ENCODE assay signal across 27 cellular contexts in genomic region chr22:16608931-16609330, GRCh38. TPM values are rescaled to one million over a fixed set of nuclear protein-coding genes. Genes with fewer than 3 reads are reported as not detected.
DNase-seq lines count a peak whose midpoint lies in the region; ATAC-seq and TF ChIP-seq lines count a peak whose summit lies in the region.
"Had no signal": no experiment of that assay in that cellular context is flagged by ENCODE, and none has a peak within 500 bp of the region (broad histone marks: within the 10 kb centered on the region; RNA-seq: fewer than 3 reads in every experiment).

No MANE protein-coding gene starts in this region.

- H3K27ac ChIP-seq in GM23338 (ENCODE audit: low read depth) (no peak overlapping the region), left ventricle myocardium inferior (replicated peaks) (no peak overlapping the region)
- no peak overlapping the region for H3K27ac ChIP-seq in naive thymus-derived CD4-positive, alpha-beta T cell (ENCODE audit: low read depth, low read length)
- H3K27ac ChIP-seq: spleen, uterus had no signal

- POLR2A ChIA-PET in MCF 10A (lab: Yijun Ruan, JAX), result no interaction called here
- POLR2A ChIA-PET in HEK293T (lab: Yijun Ruan, JAX), result no interaction called here
- POLR2A ChIA-PET in naive thymus-derived CD4-positive, alpha-beta T cell (lab: Charles Lee), result no interaction called here

- H3K27ac Mint-ChIP-seq in GM23338 (no peak overlapping the region), MCF 10A (ENCODE audit: low read depth, unreplicated experiment) (peak overlapping the region; percentile 39)
- H3K27ac Mint-ChIP-seq in naive thymus-derived CD4-positive, alpha-beta T cell, result no peak overlapping the region
- H3K27ac Mint-ChIP-seq: activated CD4-positive, alpha-beta memory T cell treated with anti-CD3 and anti-CD28 coated beads for 36 hours; activated naive CD4-positive, alpha-beta T cell treated with anti-CD3 and anti-CD28 coated beads, Interleukin-2, amount 50 U/mL, for 24 hours; CD8-positive, alpha-beta memory T cell; nephron progenitor cell had no signal

- H3K27me3 Mint-ChIP-seq in GM23338 (ENCODE audit: insufficient read depth, low read depth, poor library complexity) (peaks cover 14% of the 10 kb centered on the region), MCF 10A (ENCODE audit: insufficient read depth, unreplicated experiment) (no peaks in the 10 kb centered on the region)
- H3K27me3 Mint-ChIP-seq in naive thymus-derived CD4-positive, alpha-beta T cell, result peaks cover 23 to 64% (median 51%) of the 10 kb centered on the region in 5 donors

- peaks cover 60% of the 10 kb centered on the region for H3K27me3 ChIP-seq in GM23338 (ENCODE audit: insufficient read depth)
- peaks cover 84% of the 10 kb centered on the region for H3K27me3 ChIP-seq in left ventricle myocardium inferior (ENCODE audit: low read depth)
- H3K27me3 ChIP-seq in naive thymus-derived CD4-positive, alpha-beta T cell (ENCODE audit: control insufficient read depth in 2 of 2, insufficient read depth in 2 of 2, low read length in 2 of 2), result no peaks in the 10 kb centered on the region

- no peaks in the 10 kb centered on the region for H3K9me3 ChIP-seq in left ventricle myocardium inferior (replicated peaks)
- no peaks in the 10 kb centered on the region for H3K9me3 ChIP-seq in naive thymus-derived CD4-positive, alpha-beta T cell (ENCODE audit: control insufficient read depth in 2 of 3, low read length in 3 of 3)
- H3K9me3 ChIP-seq: uterus had no signal

- DNase-seq in GM23338 (ENCODE audit: low spot score) (peak; percentile 17), MCF 10A (ENCODE audit: unreplicated experiment) (peak; percentile 30), left ventricle myocardium inferior (no peak), sciatic nerve (ENCODE audit: low spot score) (no peak), HEK293T (ENCODE audit: extremely low spot score) (no peak), NOMO-1 treated with dmso at 0.1 percent for 144 hours (lab: John Stamatoyannopoulos, UW; ENCODE audit: unreplicated experiment) (no peak)
- no peak for DNase-seq in naive thymus-derived CD4-positive, alpha-beta T cell
- DNase-seq: ACHN; activated CD4-positive, alpha-beta memory T cell treated with anti-CD3 and anti-CD28 coated beads for 36 hours; activated CD4-positive, alpha-beta T cell treated with anti-CD3 and anti-CD28 coated beads for 1 hour; CD8-positive, alpha-beta memory T cell; kidney; NCI-H146; NCI-H226; NCI-H748 treated with DMSO at 0.1 percent for 48 hours; nephron progenitor cell; spleen; stimulated activated CD4-positive, alpha-beta T cell treated with anti-CD3 and anti-CD28 coated beads, Interleukin-2, amount 100 ng/mL, for 24 hours; stimulated activated naive CD8-positive, alpha-beta T cell treated with anti-CD3 and anti-CD28 coated beads, Interleukin-15, Interleukin-2, amounts not matched to agents 100 U/mL and 50 U/mL, for 24 hours; uterus had no signal

- no peaks in the 10 kb centered on the region for H3F3A ChIP-seq in GM23338 (replicated peaks; ENCODE audit: low read depth)

- H3K4me2 ChIP-seq in GM23338, result peak overlapping the region; percentile 62

- H3K9me2 ChIP-seq in GM23338 (ENCODE audit: insufficient read depth), result no peaks in the 10 kb centered on the region

- peaks cover 81% of the 10 kb centered on the region for H3K9me3 Mint-ChIP-seq in GM23338
- peaks cover 15% of the 10 kb centered on the region for H3K9me3 Mint-ChIP-seq in MCF 10A (ENCODE audit: unreplicated experiment)
- H3K9me3 Mint-ChIP-seq in naive thymus-derived CD4-positive, alpha-beta T cell, result peaks cover 0 to 9% (median 0%) of the 10 kb centered on the region in 11 donors
- H3K9me3 Mint-ChIP-seq: activated CD4-positive, alpha-beta memory T cell treated with anti-CD3 and anti-CD28 coated beads for 36 hours; activated naive CD4-positive, alpha-beta T cell treated with anti-CD3 and anti-CD28 coated beads, Interleukin-2, amount 50 U/mL, for 24 hours had no signal

- no TSS peak for BruUV-seq in MCF 10A (replicated peaks; lab: Mats Ljungman, UMichigan)

- no peaks in the 10 kb centered on the region for H4K20me1 ChIP-seq in GM23338 (replicated peaks; ENCODE audit: insufficient read depth)

- ATAC-seq in GM23338, result peak; percentile 39; the same call in 2 of the 3 replicates
- peak; percentile 64 for ATAC-seq in sciatic nerve
- ATAC-seq in naive thymus-derived CD4-positive, alpha-beta T cell, result no peak
- ATAC-seq: stimulated activated naive CD8-positive, alpha-beta T cell treated with anti-CD3 and anti-CD28 coated beads, Interleukin-15, Interleukin-2, amounts not matched to agents 100 U/mL and 50 U/mL, for 24 hours had no signal

- CTCF ChIA-PET in MCF 10A (lab: Yijun Ruan, JAX), result no interaction called here
- CTCF ChIA-PET in HEK293T (lab: Yijun Ruan, JAX), result no interaction called here
- CTCF ChIA-PET in naive thymus-derived CD4-positive, alpha-beta T cell (lab: Charles Lee), result no interaction called here

- H3K4me3 Mint-ChIP-seq in GM23338 (no peak overlapping the region), MCF 10A (ENCODE audit: unreplicated experiment) (peak overlapping the region; percentile 69)
- H3K4me3 Mint-ChIP-seq in naive thymus-derived CD4-positive, alpha-beta T cell, result peak overlapping the region in 1 of 10 donors; percentile 61
- H3K4me3 Mint-ChIP-seq: activated CD4-positive, alpha-beta memory T cell treated with anti-CD3 and anti-CD28 coated beads for 36 hours; activated naive CD4-positive, alpha-beta T cell treated with anti-CD3 and anti-CD28 coated beads, Interleukin-2, amount 50 U/mL, for 24 hours; CD8-positive, alpha-beta memory T cell; nephron progenitor cell had no signal

- no peak overlapping the region for H2AFZ ChIP-seq in GM23338

- no peaks in the 10 kb centered on the region for H3K36me3 ChIP-seq in GM23338 (ENCODE audit: insufficient read depth)
- H3K36me3 ChIP-seq in left ventricle myocardium inferior, result no peaks in the 10 kb centered on the region
- no peaks in the 10 kb centered on the region for H3K36me3 ChIP-seq in naive thymus-derived CD4-positive, alpha-beta T cell (ENCODE audit: control insufficient read depth in 2 of 3, insufficient read depth in 3 of 3, low read length in 3 of 3)
- H3K36me3 ChIP-seq: spleen, uterus had no signal

- no peaks in the 10 kb centered on the region for H3K79me2 ChIP-seq in GM23338 (replicated peaks; ENCODE audit: insufficient read depth)

- H3K36me3 Mint-ChIP-seq in GM23338 (ENCODE audit: low read depth) (peaks cover 32% of the 10 kb centered on the region), MCF 10A (ENCODE audit: insufficient read depth, unreplicated experiment) (peaks cover 13% of the 10 kb centered on the region)
- peaks cover 0 to 8% (median 4%) of the 10 kb centered on the region in 5 donors for H3K36me3 Mint-ChIP-seq in naive thymus-derived CD4-positive, alpha-beta T cell
- H3K36me3 Mint-ChIP-seq: activated naive CD4-positive, alpha-beta T cell treated with anti-CD3 and anti-CD28 coated beads, Interleukin-2, amount 50 U/mL, for 24 hours; CD8-positive, alpha-beta memory T cell had no signal

- intact Hi-C loops in MCF 10A (cut with micrococcal nuclease), result no loop called here
- intact Hi-C loops in left ventricle myocardium inferior (cut with micrococcal nuclease), result no loop called here
- intact Hi-C loops in sciatic nerve (cut with DNase I), result no loop called here
- intact Hi-C loops in naive thymus-derived CD4-positive, alpha-beta T cell (cut with micrococcal nuclease), result no loop called here

- TF ChIP-seq CTCF in GM23338 (conservative IDR thresholded peaks at IDR 0.05; ENCODE audit: low read depth in 2 of 2) (no peak), MCF 10A (IDR thresholded peaks at IDR 0.05; ENCODE audit: unreplicated experiment) (no peak), left ventricle myocardium inferior (IDR thresholded peaks at IDR 0.05; ENCODE audit: borderline replicate concordance) (no peak)

- H3K4me1 Mint-ChIP-seq in GM23338, result no peaks in the 10 kb centered on the region; the same call in 2 of the 3 replicates
- peaks cover 1% of the 10 kb centered on the region for H3K4me1 Mint-ChIP-seq in MCF 10A (ENCODE audit: insufficient read depth, unreplicated experiment)
- H3K4me1 Mint-ChIP-seq in naive thymus-derived CD4-positive, alpha-beta T cell, result peaks cover 0 to 4% (median 3%) of the 10 kb centered on the region in 7 donors
- H3K4me1 Mint-ChIP-seq: CD8-positive, alpha-beta memory T cell; nephron progenitor cell had no signal

- H3K4me3 ChIP-seq in GM23338 (peak overlapping the region; percentile 45), left ventricle myocardium inferior (peak overlapping the region; percentile 54)
- no peak overlapping the region for H3K4me3 ChIP-seq in naive thymus-derived CD4-positive, alpha-beta T cell (ENCODE audit: low read length)

- H3K4me1 ChIP-seq in GM23338 (ENCODE audit: insufficient read depth) (no peaks in the 10 kb centered on the region), left ventricle myocardium inferior (peaks cover 6% of the 10 kb centered on the region)
- H3K4me1 ChIP-seq in naive thymus-derived CD4-positive, alpha-beta T cell (ENCODE audit: control insufficient read depth in 2 of 2, insufficient read depth in 2 of 2, low read length in 2 of 2), result no peaks in the 10 kb centered on the region
- H3K4me1 ChIP-seq: uterus had no signal

TF ChIP-seq in GM23338, 12 proteins besides CTCF, POLR2A, EP300 and RAD21:
- no peak for TF ChIP-seq CREB1 (CRISPR knock-in tag; IDR thresholded peaks at IDR 0.05; ENCODE audit: low read depth)
TF ChIP-seq in GM23338: peak in this region for 0.

TF ChIP-seq in HEK293T, 16 proteins besides CTCF, POLR2A, EP300 and RAD21 (continues in another document):
- TF ChIP-seq FOXK2 (IDR thresholded peaks at IDR 0.05) (no peak), SUZ12 (IDR thresholded peaks at IDR 0.05) (no peak), CTBP1 (IDR thresholded peaks at IDR 0.05; ENCODE audit: borderline replicate concordance) (no peak), FOXA1 (IDR thresholded peaks at IDR 0.05) (no peak), ZNF384 (IDR thresholded peaks at IDR 0.05) (no peak), NFRKB (IDR thresholded peaks at IDR 0.05) (no peak), FOXM1 (IDR thresholded peaks at IDR 0.05; ENCODE audit: borderline replicate concordance) (no peak), TARDBP (IDR thresholded peaks at IDR 0.05) (no peak), BHLHE40 (IDR thresholded peaks at IDR 0.05; ENCODE audit: borderline replicate concordance) (no peak), ELF4 (IDR thresholded peaks at IDR 0.05) (no peak), LEF1 (IDR thresholded peaks at IDR 0.05; ENCODE audit: borderline replicate concordance) (no peak), ARNT (IDR thresholded peaks at IDR 0.05) (no peak), L3MBTL2 (conservative IDR thresholded peaks at IDR 0.05) (no peak)

RNA-seq across cellular contexts. Expression of gene CCT8L2, which starts 16.3 kb away (rescaled TPM):
- not detected in 2 replicates for total RNA-seq in GM23338 (2014; rRNA removed; shearing (Covaris generic))
- not detected in 2 replicates for polyA plus RNA-seq in GM23338 (2016; fragmentation: Nextera tagmentation; extraction: Ambion mirVana)
- total RNA-seq in MCF 10A (2022) (not detected in 2 replicates), left ventricle myocardium inferior (not detected), sciatic nerve (not detected)
- total RNA-seq in naive thymus-derived CD4-positive, alpha-beta T cell, result not detected
- polyA plus RNA-seq in naive thymus-derived CD4-positive, alpha-beta T cell, result not detected
- total RNA-seq: activated CD4-positive, alpha-beta memory T cell treated with anti-CD3 and anti-CD28 coated beads for 36 hours; bronchial epithelial cell; CD8-positive, alpha-beta memory T cell; Daoy; kidney; LHCN-M2; lung microvascular endothelial cell; osteoblast; spleen; uterus had no signal
- polyA plus RNA-seq: BJ; CD8-positive, alpha-beta memory T cell; spleen had no signal

Comparison
In these comparisons a context has a peak if more than half of its experiments do, and no peak if none do; other contexts are left out.
1. DNase-seq: peak in GM23338 (single experiment) and MCF 10A (single experiment); none in left ventricle myocardium inferior (single experiment), sciatic nerve (single experiment), HEK293T (single experiment), naive thymus-derived CD4-positive, alpha-beta T cell (0 of 9) and NOMO-1 treated with dmso at 0.1 percent for 144 hours (single experiment).